ENCODE assay signal across 19 cellular contexts in genomic region chr3:181793006-181793405, GRCh38.
A peak's percentile ranks its signal among the peaks of the same experiment; 100 is the strongest.
DNase-seq lines count a peak whose midpoint lies in the region; ATAC-seq, FAIRE-seq and TF ChIP-seq lines count a peak whose summit lies in the region.
"Had no signal": no experiment of that assay in that cellular context is flagged by ENCODE, and none has a peak within 500 bp of the region (broad histone marks: within the 10 kb centered on the region; RNA-seq: fewer than 3 reads in every experiment).

No MANE protein-coding gene starts in this region.

- H3K27ac ChIP-seq in A549 (no peak overlapping the region), IMR-90 (ENCODE audit: insufficient read depth, low read length) (no peak overlapping the region), K562 (ENCODE audit: extremely low read depth, low read depth, low read length) (no peak overlapping the region), neural progenitor cell (no peak overlapping the region)
- H3K27ac ChIP-seq: BLaER1, C4-2B had no signal

- no peak overlapping the region for H3K4me3 Mint-ChIP-seq in neural progenitor cell
- H3K4me3 Mint-ChIP-seq in progenitor cell of endocrine pancreas (ENCODE audit: low read depth) = no peak overlapping the region
- H3K4me3 Mint-ChIP-seq: B cell; CD4-positive, CD25-positive, alpha-beta regulatory T cell; CD8-positive, alpha-beta T cell; H9 had no signal

- in situ Hi-C loops in IMR-90 (cut with MboI; ENCODE audit: low sequenced_read_pairs) = no loop called here
- in situ Hi-C loops in K562 (cut with MboI) = no loop called here

- intact Hi-C loops in IMR-90 (cut with micrococcal nuclease) = no loop called here
- intact Hi-C loops in K562 (cut with micrococcal nuclease) = no loop called here

- H3K9ac ChIP-seq in IMR-90 (ENCODE audit: low read depth, low read length) (no peak overlapping the region), K562 (ENCODE audit: insufficient read depth in 1 of 2, low read depth in 2 of 2, low read length in 2 of 2) (no peak overlapping the region), neural progenitor cell (no peak overlapping the region)
- H3K9ac ChIP-seq: BLaER1 had no signal

- H2AFZ ChIP-seq in IMR-90 (replicated peaks; ENCODE audit: low read length, poor library complexity) (no peak overlapping the region), K562 (ENCODE audit: low read depth, low read length) (no peak overlapping the region), neural progenitor cell (replicated peaks) (peak overlapping the region; percentile 64)

- H3K4me3 ChIP-seq in A549 = no peak overlapping the region
- H3K4me3 ChIP-seq in IMR-90 (ENCODE audit: insufficient read depth, low read depth, low read length) = no peak overlapping the region
- H3K4me3 ChIP-seq in K562 = no peak overlapping the region
- H3K4me3 ChIP-seq in neural progenitor cell = no peak overlapping the region
- H3K4me3 ChIP-seq: BLaER1 had no signal

- peaks cover 35% of the 10 kb centered on the region for H3F3A ChIP-seq in neural progenitor cell (ENCODE audit: low read depth)

- H3K56ac ChIP-seq in IMR-90 (ENCODE audit: extremely low read depth, insufficient read depth, low read length) = no peak overlapping the region

- no peak for TF ChIP-seq EP300 in A549 (IDR thresholded peaks at IDR 0.05)
- TF ChIP-seq EP300 in K562 (IDR thresholded peaks at IDR 0.05; ENCODE audit: low read length) = no peak

- no peak overlapping the region for H2BK15ac ChIP-seq in IMR-90 (ENCODE audit: low read depth, low read length)

- H3K4me2 ChIP-seq in A549 = no peak overlapping the region
- H3K4me2 ChIP-seq in IMR-90 (ENCODE audit: low read depth, low read length) = no peak overlapping the region
- H3K4me2 ChIP-seq in K562 (ENCODE audit: insufficient read depth, low read length) = no peak overlapping the region
- H3K4me2 ChIP-seq in neural progenitor cell = no peak overlapping the region
- H3K4me2 ChIP-seq: BLaER1 had no signal

- no peak overlapping the region for H3K18ac ChIP-seq in IMR-90 (ENCODE audit: low read depth, low read length)

- no peak overlapping the region for H2BK5ac ChIP-seq in IMR-90 (ENCODE audit: low read depth, low read length, poor library complexity, severe bottlenecking)

- H2AK5ac ChIP-seq in IMR-90 (ENCODE audit: low read depth, low read length) = no peak overlapping the region

- H4K8ac ChIP-seq in IMR-90 (ENCODE audit: low read depth in 2 of 2, low read length in 2 of 2) = no peak overlapping the region

- H3K4me1 Mint-ChIP-seq in neural progenitor cell (peaks cover 27% of the 10 kb centered on the region), progenitor cell of endocrine pancreas (ENCODE audit: low read depth) (peaks cover 3% of the 10 kb centered on the region)
- H3K4me1 Mint-ChIP-seq: B cell; CD4-positive, CD25-positive, alpha-beta regulatory T cell had no signal

- H3K9me3 ChIP-seq in A549 (no peaks in the 10 kb centered on the region), IMR-90 (ENCODE audit: control insufficient read depth, insufficient read depth, low read length) (peaks cover 11% of the 10 kb centered on the region; the same call in 1 of the 2 replicates), K562 (replicated peaks; ENCODE audit: control insufficient read depth, insufficient read depth, low read depth, low read length) (no peaks in the 10 kb centered on the region), neural progenitor cell (ENCODE audit: low read depth) (no peaks in the 10 kb centered on the region)
- H3K9me3 ChIP-seq: BLaER1, Caco-2 had no signal

- ATAC-seq in A549 (no peak), IMR-90 (ENCODE audit: low read depth) (no peak), K562 (no peak), HG03097 (IDR thresholded peaks at IDR 0.05; ENCODE audit: low FRiP score, unreplicated experiment) (no peak)
- ATAC-seq: CD8-positive, alpha-beta T cell; HCT116 had no signal

- H3K9me3 Mint-ChIP-seq in neural progenitor cell (no peaks in the 10 kb centered on the region), progenitor cell of endocrine pancreas (ENCODE audit: low read depth) (no peaks in the 10 kb centered on the region)
- H3K9me3 Mint-ChIP-seq: CD8-positive, alpha-beta T cell; H9 had no signal

- TF ChIP-seq CTCF in A549 (IDR thresholded peaks at IDR 0.05) (no peak), IMR-90 (conservative IDR thresholded peaks at IDR 0.05; ENCODE audit: low read depth, low read length) (no peak), K562 (IDR thresholded peaks at IDR 0.05 in 2 of 3, conservative IDR thresholded peaks at IDR 0.05 in 1 of 3; ENCODE audit: insufficient read depth in 2 of 3, low read depth in 1 of 3, low read length in 3 of 3) (no peak), neural progenitor cell (IDR thresholded peaks at IDR 0.05) (no peak), progenitor cell of endocrine pancreas (IDR thresholded peaks at IDR 0.05; ENCODE audit: unreplicated experiment) (no peak)

- H4K20me1 ChIP-seq in IMR-90 (ENCODE audit: insufficient read depth, low read length) = no peaks in the 10 kb centered on the region
- H4K20me1 ChIP-seq in K562 (replicated peaks; ENCODE audit: control insufficient read depth, insufficient read depth, low read length) = no peaks in the 10 kb centered on the region
- no peaks in the 10 kb centered on the region for H4K20me1 ChIP-seq in neural progenitor cell (ENCODE audit: low read depth)
- H4K20me1 ChIP-seq: BLaER1 had no signal

- dilution Hi-C loops in IMR-90 (cut with HindIII; ENCODE audit: low sequenced_read_pairs, unreplicated experiment) = no loop called here

- H3K79me2 ChIP-seq in K562 (ENCODE audit: control insufficient read depth, insufficient read depth, low read length) = no peaks in the 10 kb centered on the region
- H3K79me2 ChIP-seq in neural progenitor cell (ENCODE audit: low read depth) = no peaks in the 10 kb centered on the region

- H3K27ac Mint-ChIP-seq in neural progenitor cell (no peak overlapping the region), progenitor cell of endocrine pancreas (no peak overlapping the region)
- H3K27ac Mint-ChIP-seq: B cell; CD4-positive, CD25-positive, alpha-beta regulatory T cell; CD8-positive, alpha-beta T cell had no signal

- WGBS in A549 (ENCODE audit: missing lambda C conversion rate) = 92% methylated on average over 7 of the region's 7 CpGs
- WGBS in IMR-90 (ENCODE audit: extremely low coverage in 2 of 2, insufficient read length in 1 of 2), 2 experiments = 56% methylated on average over 5 of the region's 7 CpGs; no CpG with 5 or more reads in 1 of the 2 experiments
- 0% methylated on average over 7 of the region's 7 CpGs for WGBS in K562 (ENCODE audit: insufficient coverage, low coverage, missing lambda C conversion rate)

- H3K27me3 Mint-ChIP-seq in neural progenitor cell (ENCODE audit: insufficient read depth, low read depth) = no peaks in the 10 kb centered on the region
- peaks cover 4% of the 10 kb centered on the region for H3K27me3 Mint-ChIP-seq in progenitor cell of endocrine pancreas
- H3K27me3 Mint-ChIP-seq: B cell; CD4-positive, CD25-positive, alpha-beta regulatory T cell had no signal

- no peaks in the 10 kb centered on the region for H3K36me3 Mint-ChIP-seq in neural progenitor cell
- H3K36me3 Mint-ChIP-seq in progenitor cell of endocrine pancreas (ENCODE audit: insufficient read depth) = no peaks in the 10 kb centered on the region
- H3K36me3 Mint-ChIP-seq: CD4-positive, CD25-positive, alpha-beta regulatory T cell; CD8-positive, alpha-beta T cell had no signal

- H3K14ac ChIP-seq in IMR-90 (replicated peaks; ENCODE audit: low read depth, low read length) = no peak overlapping the region

- TF ChIP-seq RAD21 in A549 (conservative IDR thresholded peaks at IDR 0.05 in 1 of 2, IDR thresholded peaks at IDR 0.05 in 1 of 2) (no peak), IMR-90 (IDR thresholded peaks at IDR 0.05; ENCODE audit: low read length) (no peak), K562 (CRISPR knock-in tag; conservative IDR thresholded peaks at IDR 0.05 in 1 of 2, IDR thresholded peaks at IDR 0.05 in 1 of 2) (no peak)

- DNase-seq in A549 (ENCODE audit: low read depth in 1 of 2, low spot score in 1 of 2) (no peak), IMR-90 (no peak), K562 (ENCODE audit: extremely low read depth in 1 of 4, low spot score in 3 of 4) (no peak), neural progenitor cell (ENCODE audit: low spot score) (no peak), progenitor cell of endocrine pancreas (ENCODE audit: low spot score, unreplicated experiment) (no peak), GOT3 (lab: John Stamatoyannopoulos, UW) (no peak)
- DNase-seq: Caco-2; CD4-positive, CD25-positive, alpha-beta regulatory T cell; CD8-positive, alpha-beta T cell; DMS153; DND-41; H9 had no signal

- H3K27me3 ChIP-seq in IMR-90 (ENCODE audit: control insufficient read depth, insufficient read depth, low read length) (no peaks in the 10 kb centered on the region), K562 (ENCODE audit: control insufficient read depth in 2 of 2, insufficient read depth in 2 of 2, low read length in 2 of 2) (no peaks in the 10 kb centered on the region), neural progenitor cell (no peaks in the 10 kb centered on the region)
- H3K27me3 ChIP-seq: BLaER1 had no signal

- no peak overlapping the region for H4K5ac ChIP-seq in IMR-90 (ENCODE audit: low read depth, low read length)

- H3K36me3 ChIP-seq in IMR-90 (ENCODE audit: control insufficient read depth, insufficient read depth, low read length) = no peaks in the 10 kb centered on the region
- H3K36me3 ChIP-seq in K562 (ENCODE audit: control insufficient read depth, insufficient read depth, low read length) = no peaks in the 10 kb centered on the region
- H3K36me3 ChIP-seq in neural progenitor cell = no peaks in the 10 kb centered on the region
- H3K36me3 ChIP-seq: BLaER1 had no signal

- TF ChIP-seq POLR2A in A549 (IDR thresholded peaks at IDR 0.05; ENCODE audit: low read length) = no peak
- no peak for TF ChIP-seq POLR2A in IMR-90 (IDR thresholded peaks at IDR 0.05; ENCODE audit: low read depth, low read length)
- no peak for TF ChIP-seq POLR2A in K562 (conservative IDR thresholded peaks at IDR 0.05)

- POLR2A ChIA-PET in A549 (lab: Yijun Ruan, JAX) = no interaction called here
- POLR2A ChIA-PET in IMR-90 (lab: Charles Lee; ENCODE audit: unreplicated experiment) = no interaction called here
- POLR2A ChIA-PET in K562 (lab: Yijun Ruan, JAX) = no interaction called here

- H3K23ac ChIP-seq in IMR-90 (ENCODE audit: low read depth, low read length) = no peak overlapping the region

- no peak overlapping the region for H3K4ac ChIP-seq in IMR-90 (ENCODE audit: low read depth, low read length)

- H4K91ac ChIP-seq in IMR-90 (ENCODE audit: insufficient read depth, low read depth, low read length) = no peak overlapping the region

- no peak overlapping the region for H2AK9ac ChIP-seq in IMR-90 (replicated peaks; ENCODE audit: low read depth, low read length, poor library complexity)

- no peak for FAIRE-seq in A549 (lab: Jason Lieb, UNC)
- no peak for FAIRE-seq in K562 (lab: Jason Lieb, UNC)
- FAIRE-seq: G401.6, GM12892 had no signal

- CTCF ChIA-PET in A549 (lab: Yijun Ruan, JAX) = no interaction called here
- CTCF ChIA-PET in IMR-90 (lab: Yijun Ruan, JAX) = no interaction called here
- CTCF ChIA-PET in K562 (lab: Yijun Ruan, JAX; ENCODE audit: low intra/inter-chr PET ratio) = no interaction called here

- H3K4me1 ChIP-seq in A549 = no peaks in the 10 kb centered on the region
- no peaks in the 10 kb centered on the region for H3K4me1 ChIP-seq in IMR-90 (ENCODE audit: control insufficient read depth, insufficient read depth, low read length)
- no peaks in the 10 kb centered on the region for H3K4me1 ChIP-seq in K562 (replicated peaks in 1 of 2; ENCODE audit: control insufficient read depth in 2 of 2, insufficient read depth in 2 of 2, low read length in 2 of 2)
- H3K4me1 ChIP-seq in neural progenitor cell = peaks cover 31% of the 10 kb centered on the region
- H3K4me1 ChIP-seq: Caco-2 had no signal

- H3K9me1 ChIP-seq in IMR-90 (ENCODE audit: insufficient read depth, low read length) (no peaks in the 10 kb centered on the region), K562 (ENCODE audit: control insufficient read depth, insufficient read depth, low read length) (no peaks in the 10 kb centered on the region)

- H3K79me1 ChIP-seq in IMR-90 (ENCODE audit: low read depth in 1 of 2, low read length in 2 of 2) = no peaks in the 10 kb centered on the region

- no peak overlapping the region for H2BK120ac ChIP-seq in IMR-90 (ENCODE audit: low read depth, low read length)

- no peak overlapping the region for H2BK20ac ChIP-seq in IMR-90 (ENCODE audit: low read depth, low read length)

- BruUV-seq in IMR-90 (replicated peaks; lab: Mats Ljungman, UMichigan) (no TSS peak), K562 (replicated peaks; lab: Mats Ljungman, UMichigan) (no TSS peak)

Comparison
In these comparisons a context has a peak if more than half of its experiments do, and no peak if none do; other contexts are left out.
1. Of the 35 proteins assayed by ChIP-seq in both K562 and A549: peak only in K562: none; only in A549: none; in both: CEBPB; in neither: 34.